In the genomic region with DNA sequence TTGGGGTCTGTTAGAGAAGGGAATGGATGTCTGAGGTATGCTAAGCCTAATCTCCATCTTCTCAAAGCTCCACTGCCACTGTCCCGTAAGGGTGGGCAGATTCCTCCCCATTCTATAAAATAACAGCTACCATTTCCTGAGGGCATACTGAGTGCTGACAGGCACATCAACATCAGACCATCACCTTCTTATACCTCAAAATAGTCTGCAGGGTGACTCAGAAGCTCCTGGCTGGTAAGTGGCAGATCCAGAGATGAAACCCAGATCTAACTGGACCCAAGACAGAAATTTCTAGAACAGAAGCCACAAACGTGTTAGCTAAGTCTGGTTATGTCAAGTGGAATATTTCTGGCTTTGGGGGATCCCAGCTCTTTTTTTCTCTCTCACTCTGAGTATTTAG, we compare ENCODE assay signal across 28 cellular contexts.
"Had no signal": no experiment of that assay in that cellular context is flagged by ENCODE, and none has a peak within 500 bp of the region (broad histone marks: within the 10 kb centered on the region; RNA-seq: fewer than 3 reads in every experiment).

No MANE protein-coding gene starts in this region.

- DNase-seq: glutamatergic neuron; hippocampal formation; kidney glomerular epithelial cell; mesendoderm; midbrain; mucosa of descending colon; naive thymus-derived CD4-positive, alpha-beta T cell; nucleus accumbens; pancreas; posterior cingulate gyrus; retina; right lobe of liver; stimulated activated CD4-positive, alpha-beta T cell treated with anti-CD3 and anti-CD28 coated beads, Interleukin-1b, Interleukin-23, amount 100 ng/mL, for 48 hours; stimulated activated CD4-positive, alpha-beta T cell treated with anti-CD3 and anti-CD28 coated beads, Interleukin-2, amount 100 ng/mL, for 48 hours; stimulated activated CD4-positive, alpha-beta T cell treated with anti-CD3 and anti-CD28 coated beads, Interleukin-4, amount 100 ng/mL, for 4 hours; stimulated activated CD8-positive, alpha-beta memory T cell treated with anti-CD3 and anti-CD28 coated beads, Interleukin-4, amount 100 ng/mL, for 48 hours; stimulated activated naive CD8-positive, alpha-beta T cell treated with anti-CD3 and anti-CD28 coated beads, Interleukin-15, Interleukin-2, amounts not matched to agents 100 U/mL and 50 U/mL, for 24 hours; stomach; tibial artery had no signal

- H3K9me3 ChIP-seq: mucosa of descending colon, pancreas, prostate gland, right lobe of liver, stomach, suprapubic skin, thoracic aorta, tibial artery, vagina had no signal

- H3K4me1 Mint-ChIP-seq: stimulated activated memory B cell treated with anti-CD40 and anti-IgM and Interleukin-4, amounts not matched to agents 10 μg/mL and 1 μg/mL and 100 μg/mL, for 72 hours had no signal

- H3K27ac ChIP-seq: pancreas, prostate gland, right lobe of liver, suprapubic skin, thoracic aorta, tibial artery, vagina had no signal

- H3K4me1 ChIP-seq: prostate gland, suprapubic skin had no signal

- ATAC-seq: mucosa of descending colon; naive thymus-derived CD4-positive, alpha-beta T cell; natural killer cell treated with Interleukin-12 subunit alpha and Interleukin-12 subunit beta and Interleukin-15 and Interleukin-18, amount 100 ng/mL, for 72 hours; pancreas; stimulated activated memory B cell treated with anti-CD40 and anti-IgM and Interleukin-4, amounts not matched to agents 10 μg/mL and 1 μg/mL and 100 μg/mL, for 72 hours; stimulated activated naive CD8-positive, alpha-beta T cell treated with anti-CD3 and anti-CD28 coated beads, Interleukin-15, Interleukin-2, amounts not matched to agents 100 U/mL and 50 U/mL, for 24 hours had no signal

- H3K27me3 ChIP-seq: pancreas, right lobe of liver, stomach, suprapubic skin, tibial artery, vagina had no signal

- H3K4me3 Mint-ChIP-seq: naive thymus-derived CD4-positive, alpha-beta T cell; natural killer cell treated with Interleukin-12 subunit alpha and Interleukin-12 subunit beta and Interleukin-15 and Interleukin-18, amount 100 ng/mL, for 72 hours; stimulated activated memory B cell treated with anti-CD40 and anti-IgM and Interleukin-4, amounts not matched to agents 10 μg/mL and 1 μg/mL and 100 μg/mL, for 72 hours; type B pancreatic cell had no signal

- H3K4me2 ChIP-seq: smooth muscle cell had no signal

- H3K4me3 ChIP-seq: lung, mucosa of descending colon, pancreas, prostate gland, right lobe of liver, smooth muscle cell, stomach, suprapubic skin, thoracic aorta, tibial artery, vagina had no signal

- H3K9me3 Mint-ChIP-seq: natural killer cell treated with Interleukin-12 subunit alpha and Interleukin-12 subunit beta and Interleukin-15 and Interleukin-18, amount 100 ng/mL, for 72 hours had no signal

- H3K36me3 ChIP-seq: pancreas, prostate gland, right lobe of liver, stomach, suprapubic skin, thoracic aorta, tibial artery, vagina had no signal

- H3K27me3 Mint-ChIP-seq: natural killer cell treated with Interleukin-12 subunit alpha and Interleukin-12 subunit beta and Interleukin-15 and Interleukin-18, amount 100 ng/mL, for 72 hours; stimulated activated memory B cell treated with anti-CD40 and anti-IgM and Interleukin-4, amounts not matched to agents 10 μg/mL and 1 μg/mL and 100 μg/mL, for 72 hours had no signal

- H3K36me3 Mint-ChIP-seq: natural killer cell treated with Interleukin-12 subunit alpha and Interleukin-12 subunit beta and Interleukin-15 and Interleukin-18, amount 100 ng/mL, for 72 hours; type B pancreatic cell had no signal

- H3K27ac Mint-ChIP-seq: naive thymus-derived CD4-positive, alpha-beta T cell; natural killer cell treated with Interleukin-12 subunit alpha and Interleukin-12 subunit beta and Interleukin-15 and Interleukin-18, amount 100 ng/mL, for 72 hours; stimulated activated memory B cell treated with anti-CD40 and anti-IgM and Interleukin-4, amounts not matched to agents 10 μg/mL and 1 μg/mL and 100 μg/mL, for 72 hours; type B pancreatic cell had no signal
